ENCODE assay signal across 19 cellular contexts in the genomic region with DNA sequence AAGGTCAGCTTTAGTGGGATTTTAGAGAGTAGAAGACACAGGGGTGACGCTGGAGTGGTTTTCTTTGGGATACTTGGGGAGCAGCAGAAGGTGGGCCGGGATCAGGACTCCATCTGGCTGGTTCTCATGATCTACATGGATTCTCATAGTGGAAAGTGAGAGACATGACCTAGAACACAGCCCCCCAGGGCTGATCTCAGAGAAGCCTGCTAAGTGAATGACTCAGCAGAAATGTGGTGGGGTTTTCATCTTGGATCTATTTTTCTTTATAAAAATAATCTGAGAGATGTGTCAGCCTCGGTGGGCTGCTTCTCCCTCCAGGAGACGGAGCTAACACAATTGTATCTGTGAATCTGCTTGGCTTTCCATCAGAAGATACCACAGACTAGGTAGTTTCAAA.
DNase-seq lines count a peak whose midpoint lies in the region; ATAC-seq lines count a peak whose summit lies in the region.
"Had no signal": no experiment of that assay in that cellular context is flagged by ENCODE, and none has a peak within 500 bp of the region (broad histone marks: within the 10 kb centered on the region; RNA-seq: fewer than 3 reads in every experiment).

No MANE protein-coding gene starts in this region.

- peaks cover 54% of the 10 kb centered on the region for H3K4me1 Mint-ChIP-seq in activated CD4-positive, alpha-beta T cell treated with anti-CD3 and anti-CD28 coated beads, Interleukin-2, amount 10 ng/mL, durations not matched to agents 24 days and 14 days
- peaks cover 60% of the 10 kb centered on the region for H3K4me1 Mint-ChIP-seq in activated naive CD8-positive, alpha-beta T cell (ENCODE audit: low read depth)
- peaks cover 52% of the 10 kb centered on the region for H3K4me1 Mint-ChIP-seq in activated naive CD8-positive, alpha-beta T cell treated with anti-CD3 and anti-CD28 coated beads for 36 hours
- peaks cover 51% of the 10 kb centered on the region for H3K4me1 Mint-ChIP-seq in stimulated activated effector memory CD8-positive, alpha-beta T cell treated with anti-CD3 and anti-CD28 coated beads, Interleukin-12 subunit alpha, Interleukin-12 subunit beta, amount 100 ng/mL, for 72 hours

- intact Hi-C loops in activated CD4-positive, alpha-beta T cell treated with anti-CD3 and anti-CD28 coated beads, Interleukin-2, amount 10 ng/mL, durations not matched to agents 24 days and 14 days (cut with micrococcal nuclease): loop anchor here (5.0 kb wide), 2 partner anchors 52 to 148 kb away; no protein-coding TSS in a partner anchor

- H3K27me3 Mint-ChIP-seq in activated CD4-positive, alpha-beta T cell treated with anti-CD3 and anti-CD28 coated beads, Interleukin-2, amount 10 ng/mL, durations not matched to agents 24 days and 14 days: no peaks in the 10 kb centered on the region
- no peaks in the 10 kb centered on the region for H3K27me3 Mint-ChIP-seq in activated naive CD8-positive, alpha-beta T cell
- H3K27me3 Mint-ChIP-seq in activated naive CD8-positive, alpha-beta T cell treated with anti-CD3 and anti-CD28 coated beads for 36 hours: peaks cover 3% of the 10 kb centered on the region

- peak overlapping the region; percentile 48 for H3K27ac ChIP-seq in KOPT-K1 (ENCODE audit: low read depth, low read length, poor library complexity, severe bottlenecking)
- H3K27ac ChIP-seq: GM23248, KMS-11, RWPE1 had no signal

- peaks cover 3% of the 10 kb centered on the region for H3K9me3 Mint-ChIP-seq in activated CD4-positive, alpha-beta T cell treated with anti-CD3 and anti-CD28 coated beads, Interleukin-2, amount 10 ng/mL, durations not matched to agents 24 days and 14 days
- H3K9me3 Mint-ChIP-seq in activated naive CD8-positive, alpha-beta T cell (ENCODE audit: low read depth): no peaks in the 10 kb centered on the region
- H3K9me3 Mint-ChIP-seq in activated naive CD8-positive, alpha-beta T cell treated with anti-CD3 and anti-CD28 coated beads for 36 hours: no peaks in the 10 kb centered on the region
- no peaks in the 10 kb centered on the region for H3K9me3 Mint-ChIP-seq in stimulated activated effector memory CD8-positive, alpha-beta T cell treated with anti-CD3 and anti-CD28 coated beads, Interleukin-12 subunit alpha, Interleukin-12 subunit beta, amount 100 ng/mL, for 72 hours
- H3K9me3 Mint-ChIP-seq: CD8-positive, alpha-beta T cell had no signal

- H3K36me3 ChIP-seq in KOPT-K1 (ENCODE audit: insufficient read depth, low read length): no peaks in the 10 kb centered on the region
- H3K36me3 ChIP-seq: HAP-1 had no signal

- no peak for ATAC-seq in stimulated activated effector memory CD8-positive, alpha-beta T cell treated with anti-CD3 and anti-CD28 coated beads, Interleukin-12 subunit alpha, Interleukin-12 subunit beta, amount 100 ng/mL, for 72 hours
- ATAC-seq in GM21381 (IDR thresholded peaks at IDR 0.05; ENCODE audit: unreplicated experiment): no peak

- peaks cover 4% of the 10 kb centered on the region for H3K36me3 Mint-ChIP-seq in activated CD4-positive, alpha-beta T cell treated with anti-CD3 and anti-CD28 coated beads, Interleukin-2, amount 10 ng/mL, durations not matched to agents 24 days and 14 days (ENCODE audit: low read depth)
- H3K36me3 Mint-ChIP-seq in activated naive CD8-positive, alpha-beta T cell: peaks cover 6% of the 10 kb centered on the region
- H3K36me3 Mint-ChIP-seq in activated naive CD8-positive, alpha-beta T cell treated with anti-CD3 and anti-CD28 coated beads for 36 hours: peaks cover 10% of the 10 kb centered on the region
- peaks cover 9% of the 10 kb centered on the region for H3K36me3 Mint-ChIP-seq in stimulated activated effector memory CD8-positive, alpha-beta T cell treated with anti-CD3 and anti-CD28 coated beads, Interleukin-12 subunit alpha, Interleukin-12 subunit beta, amount 100 ng/mL, for 72 hours
- H3K36me3 Mint-ChIP-seq: CD8-positive, alpha-beta T cell had no signal

- peak overlapping the region; percentile 60 for H3K4me3 Mint-ChIP-seq in activated CD4-positive, alpha-beta T cell treated with anti-CD3 and anti-CD28 coated beads, Interleukin-2, amount 10 ng/mL, durations not matched to agents 24 days and 14 days
- no peak overlapping the region for H3K4me3 Mint-ChIP-seq in activated naive CD8-positive, alpha-beta T cell
- no peak overlapping the region for H3K4me3 Mint-ChIP-seq in activated naive CD8-positive, alpha-beta T cell treated with anti-CD3 and anti-CD28 coated beads for 36 hours
- H3K4me3 Mint-ChIP-seq in stimulated activated effector memory CD8-positive, alpha-beta T cell treated with anti-CD3 and anti-CD28 coated beads, Interleukin-12 subunit alpha, Interleukin-12 subunit beta, amount 100 ng/mL, for 72 hours: no peak overlapping the region
- H3K4me3 Mint-ChIP-seq: CD8-positive, alpha-beta T cell had no signal

- peak; percentile 52 for DNase-seq in activated CD4-positive, alpha-beta T cell treated with anti-CD3 and anti-CD28 coated beads, Interleukin-2, amount 10 ng/mL, durations not matched to agents 24 days and 14 days
- no peak for DNase-seq in activated CD4-positive, alpha-beta T cell treated with anti-CD3 and anti-CD28 coated beads for 4 hours
- DNase-seq in activated naive CD8-positive, alpha-beta T cell treated with anti-CD3 and anti-CD28 coated beads for 36 hours: no peak
- DNase-seq in stimulated activated effector memory CD8-positive, alpha-beta T cell treated with anti-CD3 and anti-CD28 coated beads, Interleukin-12 subunit alpha, Interleukin-12 subunit beta, amount 100 ng/mL, for 72 hours (ENCODE audit: low spot score in 2 of 2): peak in 1 of 2 donors; percentile 46
- DNase-seq: 8988T; AML-193; C1 segment of cervical spinal cord; CD8-positive, alpha-beta T cell; GM23248; NCI-H2029; NCI-H2227 treated with DMSO at 0.1 percent for 48 hours; NCI-H510A treated with DMSO at 0.1 percent for 48 hours; NK-92 treated with Interleukin-12 subunit alpha and Interleukin-12 subunit beta, amount 100 ng/mL, for 24 hours had no signal

- H3K27ac Mint-ChIP-seq in activated CD4-positive, alpha-beta T cell treated with anti-CD3 and anti-CD28 coated beads, Interleukin-2, amount 10 ng/mL, durations not matched to agents 24 days and 14 days: peak overlapping the region; percentile 65
- peak overlapping the region; percentile 35 for H3K27ac Mint-ChIP-seq in activated naive CD8-positive, alpha-beta T cell
- H3K27ac Mint-ChIP-seq in activated naive CD8-positive, alpha-beta T cell treated with anti-CD3 and anti-CD28 coated beads for 36 hours: no peak overlapping the region
- peak overlapping the region; percentile 43 for H3K27ac Mint-ChIP-seq in stimulated activated effector memory CD8-positive, alpha-beta T cell treated with anti-CD3 and anti-CD28 coated beads, Interleukin-12 subunit alpha, Interleukin-12 subunit beta, amount 100 ng/mL, for 72 hours
- H3K27ac Mint-ChIP-seq: CD8-positive, alpha-beta T cell had no signal

- no peaks in the 10 kb centered on the region for H3K9me3 ChIP-seq in KOPT-K1 (ENCODE audit: insufficient read depth, low read length, poor library complexity, severe bottlenecking)
- H3K9me3 ChIP-seq: HAP-1 had no signal
